In genomic region chr2:204024503-204024902, GRCh38 we compare ENCODE assay signal across 8 cellular contexts.
DNase-seq lines count a peak whose midpoint lies in the region; ATAC-seq, FAIRE-seq and TF ChIP-seq lines count a peak whose summit lies in the region.

No MANE protein-coding gene starts in this region.

- H3K4me1 ChIP-seq in kidney (ENCODE audit: control insufficient read depth in 1 of 2, insufficient read depth in 1 of 2, low read depth in 1 of 2, low read length in 2 of 2) (no peaks in the 10 kb centered on the region), uterus (no peaks in the 10 kb centered on the region)

- no peak overlapping the region for H3K9ac ChIP-seq in kidney (ENCODE audit: low read length in 2 of 2)

- peak; percentile 74 for TF ChIP-seq CTCF in astrocyte of the cerebellum (IDR thresholded peaks at IDR 0.05; ENCODE audit: low read depth, low read length, missing control alignments)
- TF ChIP-seq CTCF in kidney (IDR thresholded peaks at IDR 0.05; ENCODE audit: borderline replicate concordance, extremely low read depth, insufficient read depth) = peak; percentile 19
- peak; percentile 71 to 79 (median 74) for TF ChIP-seq CTCF in uterus (IDR thresholded peaks at IDR 0.05)

- in situ Hi-C loops in astrocyte of the cerebellum (cut with HindIII; ENCODE audit: low sequenced_read_pairs) = no loop called here

- H3K4me3 ChIP-seq in astrocyte of the cerebellum (ENCODE audit: low read depth, low read length) = no peak overlapping the region
- H3K4me3 ChIP-seq in kidney (ENCODE audit: low read length in 2 of 2) = no peak overlapping the region
- H3K4me3 ChIP-seq in uterus = no peak overlapping the region

- H3K9me3 Mint-ChIP-seq in activated CD4-positive, alpha-beta T cell treated with anti-CD3 and anti-CD28 coated beads for 36 hours (ENCODE audit: low read depth) = peaks cover 8% of the 10 kb centered on the region

- CTCF ChIA-PET in activated CD4-positive, alpha-beta T cell treated with anti-CD3 and anti-CD28 coated beads for 36 hours (lab: Charles Lee) = interaction anchor here (0.7 to 4.2 kb wide), 15 partner anchors 9 to 237 kb away, joined by 3 to 15 read pairs (median 4); no protein-coding TSS in a partner anchor

- no peak for ATAC-seq in activated CD4-positive, alpha-beta T cell treated with anti-CD3 and anti-CD28 coated beads for 36 hours
- ATAC-seq in HG03139 (IDR thresholded peaks at IDR 0.05; ENCODE audit: unreplicated experiment) = no peak

- intact Hi-C loops in activated CD4-positive, alpha-beta T cell treated with anti-CD3 and anti-CD28 coated beads for 36 hours (cut with DNase I, micrococcal nuclease) = loop anchor here (1.0 to 2.0 kb wide), 3 partner anchors 48 to 154 kb away; no protein-coding TSS in a partner anchor
- intact Hi-C loops in kidney (cut with DNase I) (no loop called here), uterus (cut with DNase I; ENCODE audit: low total_unique reads) (no loop called here)

- FAIRE-seq in kidney (lab: Jason Lieb, UNC) = peak; percentile 79

- peaks cover 52% of the 10 kb centered on the region for H3K4me1 Mint-ChIP-seq in activated CD4-positive, alpha-beta T cell treated with anti-CD3 and anti-CD28 coated beads for 36 hours

- H3K9me3 ChIP-seq in kidney (ENCODE audit: control insufficient read depth in 1 of 2, low read length in 2 of 2) (no peaks in the 10 kb centered on the region), uterus (no peaks in the 10 kb centered on the region)

- peaks cover 2% of the 10 kb centered on the region for H3K36me3 Mint-ChIP-seq in activated CD4-positive, alpha-beta T cell treated with anti-CD3 and anti-CD28 coated beads for 36 hours (ENCODE audit: low read depth)

- H3K27ac Mint-ChIP-seq in activated CD4-positive, alpha-beta T cell treated with anti-CD3 and anti-CD28 coated beads for 36 hours = no peak overlapping the region

- DNase-seq in activated CD4-positive, alpha-beta T cell treated with anti-CD3 and anti-CD28 coated beads for 36 hours = peak; percentile 50
- DNase-seq in activated CD4-positive, alpha-beta T cell treated with anti-CD3 and anti-CD28 coated beads, Interleukin-2, amount 50 U/mL, for 4 hours = no peak
- peak; percentile 2 for DNase-seq in NCI-H128 (lab: John Stamatoyannopoulos, UW; ENCODE audit: unreplicated experiment)
- peak; percentile 22 for DNase-seq in astrocyte of the cerebellum (ENCODE audit: low read depth)
- DNase-seq in kidney = no peak
- peak; percentile 20 to 58 for DNase-seq in uterus
- DNase-seq in mucosa of gallbladder (ENCODE audit: low spot score) = no peak

- TF ChIP-seq POLR2A in uterus (IDR thresholded peaks at IDR 0.05) = no peak

- H3K27ac ChIP-seq in kidney (ENCODE audit: low read depth in 2 of 2, low read length in 2 of 2) (no peak overlapping the region), uterus (no peak overlapping the region)

- no peaks in the 10 kb centered on the region for H3K27me3 Mint-ChIP-seq in activated CD4-positive, alpha-beta T cell treated with anti-CD3 and anti-CD28 coated beads for 36 hours

- H3K36me3 ChIP-seq in kidney (ENCODE audit: control insufficient read depth in 1 of 2, insufficient read depth in 2 of 2, low read length in 2 of 2) = no peaks in the 10 kb centered on the region
- no peaks in the 10 kb centered on the region for H3K36me3 ChIP-seq in uterus

- POLR2A ChIA-PET in activated CD4-positive, alpha-beta T cell treated with anti-CD3 and anti-CD28 coated beads for 36 hours (lab: Charles Lee) = interaction anchor here (0.8 kb wide), 1 partner anchor 10 kb away, joined by 4 read pairs; no protein-coding TSS in a partner anchor

- H3K27me3 ChIP-seq in uterus = no peaks in the 10 kb centered on the region

- H3K4me3 Mint-ChIP-seq in activated CD4-positive, alpha-beta T cell treated with anti-CD3 and anti-CD28 coated beads for 36 hours = no peak overlapping the region

Comparison
In these comparisons a context has a peak if more than half of its experiments do, and no peak if none do; other contexts are left out.
1. DNase-seq: peak in activated CD4-positive, alpha-beta T cell treated with anti-CD3 and anti-CD28 coated beads for 36 hours (single experiment), NCI-H128 (single experiment), astrocyte of the cerebellum (single experiment) and uterus (2 of 2); none in activated CD4-positive, alpha-beta T cell treated with anti-CD3 and anti-CD28 coated beads, Interleukin-2, amount 50 U/mL, for 4 hours (0 of 2), kidney (single experiment) and mucosa of gallbladder (single experiment).
2. CTCF ChIP-seq: peak in every context shown above with its lines; median percentile 74 in astrocyte of the cerebellum; 74 in uterus; 19 in kidney.
3. intact Hi-C loops: an anchor here in activated CD4-positive, alpha-beta T cell treated with anti-CD3 and anti-CD28 coated beads for 36 hours (1.0 to 2.0 kb wide); none called in kidney and uterus.